In genomic region chr13:102484329-102484728, GRCh38 we compare ENCODE assay signal across 14 cellular contexts.
DNase-seq lines count a peak whose midpoint lies in the region; TF ChIP-seq lines count a peak whose summit lies in the region.
"Had no signal": no experiment of that assay in that cellular context is flagged by ENCODE, and none has a peak within 500 bp of the region (broad histone marks: within the 10 kb centered on the region; RNA-seq: fewer than 3 reads in every experiment).

No MANE protein-coding gene starts in this region.

- H3K27me3 ChIP-seq in neural cell (ENCODE audit: insufficient read depth, low read depth, low read length) (no peaks in the 10 kb centered on the region), Peyer's patch (no peaks in the 10 kb centered on the region)
- H3K27me3 ChIP-seq: heart right ventricle had no signal

- H3K4me1 ChIP-seq in Peyer's patch: no peaks in the 10 kb centered on the region
- H3K4me1 ChIP-seq: heart right ventricle had no signal

- DNase-seq in DMS53 (lab: John Stamatoyannopoulos, UW): peak; percentile 5
- DNase-seq in DMS53 treated with DMSO at 0.1 percent for 48 hours (lab: John Stamatoyannopoulos, UW; ENCODE audit: unreplicated experiment): no peak
- DNase-seq in NCI-H226: peak; percentile 2
- DNase-seq in chondrocyte (ENCODE audit: low spot score): no peak
- no peak for DNase-seq in activated T-cell treated with anti-CD3 and anti-CD28 coated beads for 4 hours
- DNase-seq in Peyer's patch: no peak
- DNase-seq in endothelial cell (ENCODE audit: low spot score): no peak
- DNase-seq: 8988T, heart right ventricle, HFFc6, midbrain, NCI-H1105 treated with DMSO at 0.1 percent for 48 hours had no signal

- no peaks in the 10 kb centered on the region for H3F3A ChIP-seq in neural cell (ENCODE audit: insufficient read depth, low read length, poor library complexity, severe bottlenecking)

- no peaks in the 10 kb centered on the region for H3K36me3 Mint-ChIP-seq in chondrocyte (ENCODE audit: low read depth)
- no peaks in the 10 kb centered on the region for H3K36me3 Mint-ChIP-seq in endothelial cell (ENCODE audit: low read depth, unreplicated experiment)

- no peak overlapping the region for H3K4me3 ChIP-seq in neural cell (ENCODE audit: low read length)
- H3K4me3 ChIP-seq in Peyer's patch: no peak overlapping the region
- H3K4me3 ChIP-seq: heart right ventricle had no signal

- no peaks in the 10 kb centered on the region for H3K9me2 ChIP-seq in neural cell (ENCODE audit: insufficient read depth, low read length)

- no peaks in the 10 kb centered on the region for H3K9me3 Mint-ChIP-seq in chondrocyte (ENCODE audit: low read depth)
- H3K9me3 Mint-ChIP-seq in endothelial cell (ENCODE audit: unreplicated experiment): no peaks in the 10 kb centered on the region
- H3K9me3 Mint-ChIP-seq: activated T-helper 17 cell treated with anti-CD3 and anti-CD28 coated beads, Interleukin-2, amount 50 U/mL, for 72 hours had no signal

- no peaks in the 10 kb centered on the region for H4K20me1 ChIP-seq in neural cell (ENCODE audit: insufficient read depth)

- TF ChIP-seq CTCF in chondrocyte (IDR thresholded peaks at IDR 0.05) (peak; percentile 56), neural cell (IDR thresholded peaks at IDR 0.05; ENCODE audit: poor library complexity, severe bottlenecking) (peak; percentile 45), Peyer's patch (IDR thresholded peaks at IDR 0.05) (no peak), endothelial cell (IDR thresholded peaks at IDR 0.05; ENCODE audit: unreplicated experiment) (no peak)

- no peaks in the 10 kb centered on the region for H3K36me3 ChIP-seq in neural cell (ENCODE audit: insufficient read depth, low read length)
- H3K36me3 ChIP-seq in Peyer's patch: no peaks in the 10 kb centered on the region
- H3K36me3 ChIP-seq: heart right ventricle had no signal

- H3K27me3 Mint-ChIP-seq in chondrocyte (ENCODE audit: low read depth) (peaks cover 18% of the 10 kb centered on the region), endothelial cell (ENCODE audit: unreplicated experiment) (no peaks in the 10 kb centered on the region)

- no peak overlapping the region for H3K27ac Mint-ChIP-seq in chondrocyte (ENCODE audit: unreplicated experiment)
- H3K27ac Mint-ChIP-seq in endothelial cell (ENCODE audit: unreplicated experiment): no peak overlapping the region
- H3K27ac Mint-ChIP-seq: activated T-helper 17 cell treated with anti-CD3 and anti-CD28 coated beads, Interleukin-2, amount 50 U/mL, for 72 hours; HFFc6 had no signal

- H3K9ac ChIP-seq in neural cell (ENCODE audit: low read length): no peak overlapping the region

- no peak overlapping the region for H3K4me3 Mint-ChIP-seq in chondrocyte (ENCODE audit: unreplicated experiment)
- H3K4me3 Mint-ChIP-seq in endothelial cell (ENCODE audit: unreplicated experiment): no peak overlapping the region
- H3K4me3 Mint-ChIP-seq: activated T-helper 17 cell treated with anti-CD3 and anti-CD28 coated beads, Interleukin-2, amount 50 U/mL, for 72 hours; HFFc6 had no signal

- H3K4me2 ChIP-seq in neural cell (ENCODE audit: low read length): no peak overlapping the region

- no peak for TF ChIP-seq EP300 in neural cell (conservative IDR thresholded peaks at IDR 0.05; ENCODE audit: poor library complexity, severe bottlenecking)

- no peaks in the 10 kb centered on the region for H3K79me2 ChIP-seq in neural cell (replicated peaks; ENCODE audit: insufficient read depth, low read length)

- no peak overlapping the region for H3K27ac ChIP-seq in neural cell (ENCODE audit: low read length)
- no peak overlapping the region for H3K27ac ChIP-seq in Peyer's patch
- H3K27ac ChIP-seq: heart right ventricle had no signal

- H3K9me3 ChIP-seq in neural cell (ENCODE audit: low read length) (no peaks in the 10 kb centered on the region), Peyer's patch (no peaks in the 10 kb centered on the region)
- H3K9me3 ChIP-seq: heart right ventricle had no signal

- peak; percentile 56 for TF ChIP-seq RAD21 in neural cell (conservative IDR thresholded peaks at IDR 0.05)

- TF ChIP-seq POLR2A in Peyer's patch (IDR thresholded peaks at IDR 0.05): no peak

- no peak overlapping the region for H2AFZ ChIP-seq in neural cell (ENCODE audit: low read depth, low read length)

- H3K4me1 Mint-ChIP-seq in chondrocyte (ENCODE audit: low read depth) (no peaks in the 10 kb centered on the region), endothelial cell (ENCODE audit: unreplicated experiment) (no peaks in the 10 kb centered on the region)
- H3K4me1 Mint-ChIP-seq: activated T-helper 17 cell treated with anti-CD3 and anti-CD28 coated beads, Interleukin-2, amount 50 U/mL, for 72 hours had no signal

TF ChIP-seq in neural cell, 6 proteins besides CTCF, POLR2A, EP300 and RAD21:
- no peak for TF ChIP-seq TAF1 (IDR thresholded peaks at IDR 0.05; ENCODE audit: low read depth)
- peak; percentile 63 for TF ChIP-seq SMC3 (conservative IDR thresholded peaks at IDR 0.05; ENCODE audit: poor library complexity)
- no peak for TF ChIP-seq EZH2 (IDR thresholded peaks at IDR 0.05; ENCODE audit: borderline replicate concordance, insufficient read depth, low read length, poor library complexity, severe bottlenecking)
TF ChIP-seq in neural cell: peak in this region for 1.

Comparison
In these comparisons a context has a peak if more than half of its experiments do, and no peak if none do; other contexts are left out.
1. DNase-seq: peak in DMS53 (single experiment) and NCI-H226 (single experiment); none in DMS53 treated with DMSO at 0.1 percent for 48 hours (single experiment), chondrocyte (single experiment), activated T-cell treated with anti-CD3 and anti-CD28 coated beads for 4 hours (single experiment), Peyer's patch (0 of 3) and endothelial cell (single experiment).
2. CTCF ChIP-seq: peak in chondrocyte (single experiment) and neural cell (single experiment); none in Peyer's patch (0 of 6) and endothelial cell (single experiment).